ENCODE assay signal across 16 cellular contexts in genomic region chr22:46514592-46515207, GRCh38. TPM values are rescaled to one million over a fixed set of nuclear protein-coding genes. Genes with fewer than 3 reads are reported as not detected.
DNase-seq lines count a peak whose midpoint lies in the region; ATAC-seq and TF ChIP-seq lines count a peak whose summit lies in the region.
"Had no signal": no experiment of that assay in that cellular context is flagged by ENCODE, and none has a peak within 500 bp of the region (broad histone marks: within the 10 kb centered on the region; RNA-seq: fewer than 3 reads in every experiment).

No MANE protein-coding gene starts in this region.

- ATAC-seq in PC-3, result peak; percentile 98
- ATAC-seq: upper lobe of right lung had no signal

- no peaks in the 10 kb centered on the region for H3K9me2 ChIP-seq in PC-3 (replicated peaks; ENCODE audit: low read length)

- H3K4me3 ChIP-seq in PC-3 (ENCODE audit: low read length), result no peak overlapping the region; the same call in 1 of the 2 replicates
- no peak overlapping the region for H3K4me3 ChIP-seq in mesodermal cell (ENCODE audit: extremely low read depth, insufficient read depth, low read length, poor library complexity, severe bottlenecking)
- H3K4me3 ChIP-seq: dorsolateral prefrontal cortex, sigmoid colon, upper lobe of right lung had no signal

- H3K36me3 ChIP-seq in PC-3 (ENCODE audit: low read depth, low read length) (no peaks in the 10 kb centered on the region), mesodermal cell (ENCODE audit: control insufficient read depth, insufficient read depth, low read length) (no peaks in the 10 kb centered on the region)
- H3K36me3 ChIP-seq: sigmoid colon, upper lobe of right lung had no signal

- H3K4me1 ChIP-seq in PC-3 (ENCODE audit: insufficient read depth, low read length), result peaks cover 17% of the 10 kb centered on the region
- peaks cover 17% of the 10 kb centered on the region for H3K4me1 ChIP-seq in mesodermal cell (ENCODE audit: control insufficient read depth, insufficient read depth, low read length, poor library complexity, severe bottlenecking)
- H3K4me1 ChIP-seq: sigmoid colon, upper lobe of right lung had no signal

- H3F3A ChIP-seq in PC-3 (ENCODE audit: low read length, unreplicated experiment), result no peaks in the 10 kb centered on the region

- DNase-seq in EL (peak; percentile 77), PC-3 (peak; percentile 76), ecto neural progenitor cell (ENCODE audit: low spot score) (peak; percentile 47), T-helper 2 cell (no peak), NCI-H1092 (lab: John Stamatoyannopoulos, UW) (no peak)
- no peak for DNase-seq in activated naive CD4-positive, alpha-beta T cell treated with anti-CD3 and anti-CD28 coated beads, Interleukin-2, amount 50 U/mL, for 16 hours
- no peak for DNase-seq in activated CD4-positive, alpha-beta T cell treated with anti-CD3 and anti-CD28 coated beads, Interleukin-2, amount 50 U/mL, for 48 hours
- DNase-seq: activated CD4-positive, alpha-beta T cell treated with anti-CD3 and anti-CD28 coated beads, Interleukin-2, amount 50 U/mL, for 4 hours; activated naive CD4-positive, alpha-beta T cell; NCI-H748 treated with DMSO at 0.1 percent for 48 hours; sigmoid colon; SW 1271; upper lobe of right lung had no signal

- no peaks in the 10 kb centered on the region for H3K9me3 ChIP-seq in PC-3 (ENCODE audit: low read length)
- no peaks in the 10 kb centered on the region for H3K9me3 ChIP-seq in mesodermal cell (ENCODE audit: control insufficient read depth, low read length)
- H3K9me3 ChIP-seq: sigmoid colon, upper lobe of right lung had no signal

- intact Hi-C loops in PC-3 (cut with micrococcal nuclease), result no loop called here

- TF ChIP-seq CTCF in PC-3 (conservative IDR thresholded peaks at IDR 0.05; ENCODE audit: low read depth, low read length), result no peak

- CTCF ChIA-PET in PC-3 (lab: Charles Lee), result no interaction called here

- H3K4me2 ChIP-seq in PC-3 (ENCODE audit: low read length), result peak overlapping the region; percentile 66

- 0 out of 2 replicates have a peak overlapping the region, but pooled peaks have one; percentile 26 for H2AFZ ChIP-seq in PC-3 (ENCODE audit: low read length)

- H4K20me1 ChIP-seq in PC-3 (ENCODE audit: low read length), result no peaks in the 10 kb centered on the region

- peaks cover 10% of the 10 kb centered on the region; the same call in 1 of the 2 replicates for H3K79me2 ChIP-seq in PC-3 (ENCODE audit: low read length)

- no TSS peak for BruUV-seq in PC-3 (replicated peaks; lab: Mats Ljungman, UMichigan)

- H3K27ac ChIP-seq in PC-3 (ENCODE audit: low read length) (peak overlapping the region; percentile 80), mesodermal cell (ENCODE audit: low read depth, low read length, severe bottlenecking) (peak overlapping the region; percentile 12)
- H3K27ac ChIP-seq: C4-2B, dorsolateral prefrontal cortex, sigmoid colon, upper lobe of right lung had no signal

- no peaks in the 10 kb centered on the region for H3K27me3 ChIP-seq in PC-3 (ENCODE audit: low read length)
- H3K27me3 ChIP-seq: sigmoid colon, upper lobe of right lung had no signal

- H3K9ac ChIP-seq in PC-3 (ENCODE audit: low read length), result peak overlapping the region; percentile 47

- POLR2A ChIA-PET in PC-3 (lab: Charles Lee; ENCODE audit: unreplicated experiment), result no interaction called here

- 45 to 71% methylated on average over 7 to 8 of the region's 16 CpGs for WGBS in mesodermal cell (ENCODE audit: insufficient coverage in 2 of 2), 2 experiments

RNA-seq across cellular contexts. Expression of gene CELSR1, which starts 22.7 kb away (rescaled TPM):
- 14.2 and 19.3 TPM in 2 replicates for total RNA-seq in PC-3 (2014; rRNA removed)
- polyA plus RNA-seq in mesodermal cell (2013, experiment 1 of 2), result 6.8 TPM
- 5.1 TPM for polyA plus RNA-seq in mesodermal cell (2013, experiment 2 of 2)

Comparison
In these comparisons a context has a peak if more than half of its experiments do, and no peak if none do; other contexts are left out.
1. DNase-seq: peak in EL (single experiment), PC-3 (single experiment) and ecto neural progenitor cell (single experiment); none in T-helper 2 cell (0 of 5), activated naive CD4-positive, alpha-beta T cell treated with anti-CD3 and anti-CD28 coated beads, Interleukin-2, amount 50 U/mL, for 16 hours (single experiment), activated CD4-positive, alpha-beta T cell treated with anti-CD3 and anti-CD28 coated beads, Interleukin-2, amount 50 U/mL, for 48 hours (0 of 2) and NCI-H1092 (single experiment).